Comparison of ENCODE assay signal across 12 cellular contexts in genomic region chr4:73520821-73521220, GRCh38. TPM values are rescaled to one million over a fixed set of nuclear protein-coding genes. Genes with fewer than 3 reads are reported as not detected.
DNase-seq lines count a peak whose midpoint lies in the region; ATAC-seq and TF ChIP-seq lines count a peak whose summit lies in the region.
"Had no signal": no experiment of that assay in that cellular context is flagged by ENCODE, and none has a peak within 500 bp of the region (broad histone marks: within the 10 kb centered on the region; RNA-seq: fewer than 3 reads in every experiment).

No MANE protein-coding gene starts in this region.

- no peaks in the 10 kb centered on the region for H3K4me1 ChIP-seq in NT2/D1 (ENCODE audit: insufficient read depth, insufficient read length)
- H3K4me1 ChIP-seq in gastroesophageal sphincter: no peaks in the 10 kb centered on the region
- H3K4me1 ChIP-seq in mammary epithelial cell (ENCODE audit: insufficient read depth, low read length): no peaks in the 10 kb centered on the region
- H3K4me1 ChIP-seq: esophagus squamous epithelium, transverse colon had no signal

- CTCF ChIA-PET in mammary epithelial cell (lab: Charles Lee; ENCODE audit: low non-redundant PET): no interaction called here

- in situ Hi-C loops in mammary epithelial cell (cut with MboI; ENCODE audit: low sequenced_read_pairs in 2 of 2): no loop called here

- H3K4me3 ChIP-seq in H7 (ENCODE audit: insufficient read depth, low read depth, low read length): no peak overlapping the region
- no peak overlapping the region for H3K4me3 ChIP-seq in NT2/D1 (ENCODE audit: insufficient read length, low read depth)
- no peak overlapping the region for H3K4me3 ChIP-seq in fibroblast of the aortic adventitia (ENCODE audit: low read depth, low read length)
- no peak overlapping the region for H3K4me3 ChIP-seq in gastroesophageal sphincter
- no peak overlapping the region for H3K4me3 ChIP-seq in mammary epithelial cell (replicated peaks in 1 of 3; ENCODE audit: insufficient read depth in 1 of 3, low read depth in 2 of 3, low read length in 3 of 3)
- H3K4me3 ChIP-seq: esophagus squamous epithelium, transverse colon had no signal

- H3K9me3 ChIP-seq in NT2/D1 (ENCODE audit: insufficient read depth, low read length): no peaks in the 10 kb centered on the region
- no peaks in the 10 kb centered on the region for H3K9me3 ChIP-seq in gastroesophageal sphincter
- H3K9me3 ChIP-seq in mammary epithelial cell (replicated peaks; ENCODE audit: insufficient read depth, low read length): no peaks in the 10 kb centered on the region
- H3K9me3 ChIP-seq: esophagus squamous epithelium, transverse colon had no signal

- 46% methylated on average over 4 of the region's 4 CpGs for WGBS in gastroesophageal sphincter (ENCODE audit: low coverage in 1 of 2), 2 donors
- 74% methylated on average over 4 of the region's 4 CpGs for whole genome bisulfite sequencing in mammary epithelial cell (ENCODE audit: low coverage, missing lambda C conversion rate)

- intact Hi-C loops in mammary epithelial cell (cut with micrococcal nuclease): no loop called here

- no peak overlapping the region for H2AFZ ChIP-seq in mammary epithelial cell (ENCODE audit: low read depth, low read length)

- H3K27me3 ChIP-seq in H7 (ENCODE audit: control insufficient read depth, insufficient read depth, low read length) (no peaks in the 10 kb centered on the region), NT2/D1 (ENCODE audit: insufficient read depth, insufficient read length) (no peaks in the 10 kb centered on the region), gastroesophageal sphincter (no peaks in the 10 kb centered on the region), mammary epithelial cell (ENCODE audit: insufficient read depth, low read length) (peaks cover 3% of the 10 kb centered on the region)
- H3K27me3 ChIP-seq: esophagus squamous epithelium, transverse colon had no signal

- dilution Hi-C loops in mammary epithelial cell (cut with HindIII; ENCODE audit: low sequenced_read_pairs): no loop called here

- H3K27ac ChIP-seq in gastroesophageal sphincter (no peak overlapping the region), mammary epithelial cell (ENCODE audit: insufficient read depth, low read depth, low read length) (no peak overlapping the region)
- H3K27ac ChIP-seq: esophagus squamous epithelium, transverse colon had no signal

- TF ChIP-seq EP300 in gastroesophageal sphincter (IDR thresholded peaks at IDR 0.05): no peak

- ATAC-seq in HG03196 (IDR thresholded peaks at IDR 0.05; ENCODE audit: unreplicated experiment) (no peak), gastroesophageal sphincter (no peak)

- TF ChIP-seq POLR2A in gastroesophageal sphincter (IDR thresholded peaks at IDR 0.05): no peak

- DNase-seq in A172 (ENCODE audit: low spot score) (peak; percentile 52), H7 (peak; percentile 1), NT2/D1 (ENCODE audit: low read depth, low spot score) (peak; percentile 66), fibroblast of the aortic adventitia (ENCODE audit: low read depth) (peak; percentile 96), GM10266 (ENCODE audit: extremely low spot score) (no peak), mammary epithelial cell (no peak)
- DNase-seq: esophagus squamous epithelium, transverse colon had no signal

- H4K20me1 ChIP-seq in mammary epithelial cell (ENCODE audit: insufficient read depth, low read length): no peaks in the 10 kb centered on the region

- H3K9ac ChIP-seq in NT2/D1 (ENCODE audit: insufficient read length, low read depth) (no peak overlapping the region), mammary epithelial cell (ENCODE audit: insufficient read depth, low read length) (no peak overlapping the region)

- H3K4me2 ChIP-seq in mammary epithelial cell (ENCODE audit: insufficient read depth, low read depth, low read length): no peak overlapping the region

- BruUV-seq in mammary epithelial cell (replicated peaks; lab: Mats Ljungman, UMichigan): no TSS peak

- H3K79me2 ChIP-seq in mammary epithelial cell (ENCODE audit: insufficient read depth, low read length): no peaks in the 10 kb centered on the region

- H3K36me3 ChIP-seq in H7 (replicated peaks; ENCODE audit: control insufficient read depth, insufficient read depth, low read length) (no peaks in the 10 kb centered on the region), NT2/D1 (ENCODE audit: insufficient read depth, insufficient read length, low read length) (no peaks in the 10 kb centered on the region), gastroesophageal sphincter (no peaks in the 10 kb centered on the region), mammary epithelial cell (ENCODE audit: insufficient read depth, low read length) (no peaks in the 10 kb centered on the region)
- H3K36me3 ChIP-seq: esophagus squamous epithelium, transverse colon had no signal

- TF ChIP-seq CTCF in fibroblast of the aortic adventitia (IDR thresholded peaks at IDR 0.05; ENCODE audit: insufficient read depth, low read length): no peak
- TF ChIP-seq CTCF in gastroesophageal sphincter (IDR thresholded peaks at IDR 0.05): no peak
- TF ChIP-seq CTCF in GM10266 (IDR thresholded peaks at IDR 0.05; ENCODE audit: control insufficient read depth, insufficient read depth, low read depth, missing control alignments): no peak
- no peak for TF ChIP-seq CTCF in mammary epithelial cell (conservative IDR thresholded peaks at IDR 0.05 in 1 of 2, IDR thresholded peaks at IDR 0.05 in 1 of 2; ENCODE audit: extremely low read depth in 1 of 2, insufficient read depth in 1 of 2, low read depth in 1 of 2, low read length in 2 of 2)

RNA-seq across cellular contexts. Expression of gene AFM, which starts 39.3 kb away (rescaled TPM):
- total RNA-seq in A172 (2014; rRNA removed; shearing (Covaris generic)): not detected in 2 replicates
- not detected in 2 replicates for total RNA-seq in H7 (2014; rRNA removed; shearing (Covaris generic))
- total RNA-seq in fibroblast of the aortic adventitia (ENCODE audit: low replicate concordance) (not detected in 2 replicates), gastroesophageal sphincter (not detected), mammary epithelial cell (not detected)
- not detected for polyA plus RNA-seq in mammary epithelial cell
- not detected for polyA minus RNA-seq in mammary epithelial cell
- total RNA-seq: esophagus squamous epithelium, mononuclear cell, transverse colon had no signal
- polyA plus RNA-seq: AG04450 had no signal

Comparison
In these comparisons a context has a peak if more than half of its experiments do, and no peak if none do; other contexts are left out.
1. DNase-seq: peak in A172 (single experiment), H7 (single experiment), NT2/D1 (single experiment) and fibroblast of the aortic adventitia (single experiment); none in GM10266 (single experiment) and mammary epithelial cell (single experiment).